In genomic region chr16:90018297-90019200, GRCh38 we compare ENCODE assay signal across 9 cellular contexts. TPM values are rescaled to one million over a fixed set of nuclear protein-coding genes. Genes with fewer than 3 reads are reported as not detected.
DNase-seq lines count a peak whose midpoint lies in the region; ATAC-seq and TF ChIP-seq lines count a peak whose summit lies in the region.
"Had no signal": no experiment of that assay in that cellular context is flagged by ENCODE, and none has a peak within 500 bp of the region (broad histone marks: within the 10 kb centered on the region; RNA-seq: fewer than 3 reads in every experiment).

No MANE protein-coding gene starts in this region.

- H3K9me3 ChIP-seq in CD4-positive, alpha-beta T cell (ENCODE audit: control insufficient read depth, low read length) = no peaks in the 10 kb centered on the region
- no peaks in the 10 kb centered on the region for H3K9me3 ChIP-seq in mesodermal cell (ENCODE audit: control insufficient read depth, low read length)

- ATAC-seq in CD4-positive, alpha-beta T cell (ENCODE audit: poor library complexity) = no peak
- ATAC-seq in GM18502 (IDR thresholded peaks at IDR 0.05; ENCODE audit: poor library complexity, unreplicated experiment) (no peak), GM21390 (IDR thresholded peaks at IDR 0.05; ENCODE audit: unreplicated experiment) (no peak), HG02840 (IDR thresholded peaks at IDR 0.05; ENCODE audit: low FRiP score, unreplicated experiment) (no peak), GM21723 (IDR thresholded peaks at IDR 0.05; ENCODE audit: unreplicated experiment) (no peak)

- H3K36me3 ChIP-seq in mesodermal cell (ENCODE audit: control insufficient read depth, insufficient read depth, low read length) = no peaks in the 10 kb centered on the region

- H3K27ac Mint-ChIP-seq in CD4-positive, alpha-beta T cell = no peak overlapping the region

- WGBS in mesodermal cell (ENCODE audit: insufficient coverage in 2 of 2), 2 experiments = 3 to 6% methylated on average over 42 to 46 of the region's 61 CpGs

- H3K4me1 ChIP-seq in mesodermal cell (ENCODE audit: control insufficient read depth, insufficient read depth, low read length, poor library complexity, severe bottlenecking) = peaks cover 38% of the 10 kb centered on the region

- peaks cover 17% of the 10 kb centered on the region for H3K4me1 Mint-ChIP-seq in CD4-positive, alpha-beta T cell (ENCODE audit: low read depth)

- H3K9me3 Mint-ChIP-seq in CD4-positive, alpha-beta T cell = no peaks in the 10 kb centered on the region

- H3K27me3 Mint-ChIP-seq in CD4-positive, alpha-beta T cell = no peaks in the 10 kb centered on the region

- CTCF ChIA-PET in CD4-positive, alpha-beta T cell (lab: Charles Lee) = interaction anchor here (0.9 to 1.6 kb wide), 2 partner anchors 10 to 43 kb away, joined by 3 to 4 read pairs; no protein-coding TSS in a partner anchor

- H3K4me3 Mint-ChIP-seq in CD4-positive, alpha-beta T cell = peak overlapping the region; percentile 85

- no peaks in the 10 kb centered on the region for H3K27me3 ChIP-seq in CD4-positive, alpha-beta T cell (ENCODE audit: control insufficient read depth, insufficient read depth, low read length)

- peak overlapping the region; percentile 56 for H3K4me3 ChIP-seq in mesodermal cell (ENCODE audit: extremely low read depth, insufficient read depth, low read length, poor library complexity, severe bottlenecking)

- intact Hi-C loops in CD4-positive, alpha-beta T cell (cut with DNase I, micrococcal nuclease) = loop anchor here in 1 of 2 experiments (5.0 kb wide), 2 partner anchors 146 to 316 kb away; partner anchors contain the start of genes SPATA2L and TCF25

- H3K36me3 Mint-ChIP-seq in CD4-positive, alpha-beta T cell (ENCODE audit: low read depth) = no peaks in the 10 kb centered on the region

- DNase-seq in CD4-positive, alpha-beta T cell = no peak
- DNase-seq in M059J (ENCODE audit: low read depth) = peak; percentile 22

- TF ChIP-seq CTCF in CD4-positive, alpha-beta T cell (IDR thresholded peaks at IDR 0.05) = no peak

- no peak overlapping the region for H3K27ac ChIP-seq in CD4-positive, alpha-beta T cell (ENCODE audit: low read depth, low read length)
- peak overlapping the region; percentile 19 for H3K27ac ChIP-seq in cingulate gyrus (ENCODE audit: low read depth, low read length)
- no peak overlapping the region for H3K27ac ChIP-seq in mesodermal cell (ENCODE audit: low read depth, low read length, severe bottlenecking)

- POLR2A ChIA-PET in CD4-positive, alpha-beta T cell (lab: Charles Lee) = interaction anchor here (0.6 to 2.1 kb wide), 2 partner anchors 10 to 65 kb away, joined by 3 to 14 read pairs; no protein-coding TSS in a partner anchor

RNA-seq across cellular contexts. Expression of gene DBNDD1, which starts 0.7 kb away (rescaled TPM):
- total RNA-seq in CD4-positive, alpha-beta T cell = 1 to 10 TPM; 2.6 to 2.8 TPM
- 10.9 and 18.7 TPM in 2 replicates for total RNA-seq in M059J (2014; rRNA removed; shearing (Covaris generic))
- polyA plus RNA-seq in mesodermal cell (2013, experiment 1 of 2) = 8.8 TPM
- 9.1 TPM for polyA plus RNA-seq in mesodermal cell (2013, experiment 2 of 2)

RNA-seq across cellular contexts. Expression of gene PRDM7, which starts 58.6 kb away (rescaled TPM):
- total RNA-seq in CD4-positive, alpha-beta T cell = not detected
- total RNA-seq in M059J (2014; rRNA removed; shearing (Covaris generic)) = not detected in 2 replicates
- not detected for polyA plus RNA-seq in mesodermal cell (2013, experiment 1 of 2)
- not detected for polyA plus RNA-seq in mesodermal cell (2013, experiment 2 of 2)
- total RNA-seq: pulmonary artery endothelial cell had no signal
